Comparison of ENCODE assay signal across 29 cellular contexts in genomic region chr11:119173453-119173852, GRCh38. TPM values are rescaled to one million over a fixed set of nuclear protein-coding genes. Genes with fewer than 3 reads are reported as not detected.
DNase-seq lines count a peak whose midpoint lies in the region; ATAC-seq, FAIRE-seq and TF ChIP-seq lines count a peak whose summit lies in the region.
"Had no signal": no experiment of that assay in that cellular context is flagged by ENCODE, and none has a peak within 500 bp of the region (broad histone marks: within the 10 kb centered on the region; RNA-seq: fewer than 3 reads in every experiment).

No MANE protein-coding gene starts in this region.

- in situ Hi-C loops in IMR-90 (cut with MboI; ENCODE audit: low sequenced_read_pairs) (no loop called here), K562 (cut with MboI) (no loop called here)

- no peak overlapping the region for H3K14ac ChIP-seq in IMR-90 (replicated peaks; ENCODE audit: low read depth, low read length)

- POLR2A ChIA-PET in IMR-90 (lab: Charles Lee; ENCODE audit: unreplicated experiment), result no interaction called here
- POLR2A ChIA-PET in K562 (lab: Yijun Ruan, JAX), result interaction anchor here (0.6 to 0.9 kb wide), 5 partner anchors 20 to 378 kb away, joined by 3 to 5 read pairs (median 4); no protein-coding TSS in a partner anchor

- no peak for TF ChIP-seq POLR2A in IMR-90 (IDR thresholded peaks at IDR 0.05; ENCODE audit: low read depth, low read length)
- no peak for TF ChIP-seq POLR2A in K562 (conservative IDR thresholded peaks at IDR 0.05)

- H3K4me3 ChIP-seq in IMR-90 (ENCODE audit: insufficient read depth, low read depth, low read length), result no peak overlapping the region
- no peak overlapping the region for H3K4me3 ChIP-seq in K562
- H3K4me3 ChIP-seq: BLaER1, GM12878 had no signal

- no peak overlapping the region for H4K8ac ChIP-seq in IMR-90 (ENCODE audit: low read depth in 2 of 2, low read length in 2 of 2)

- no peak overlapping the region for H2BK15ac ChIP-seq in IMR-90 (ENCODE audit: low read depth, low read length)

- H3K27me3 ChIP-seq in IMR-90 (ENCODE audit: control insufficient read depth, insufficient read depth, low read length), result no peaks in the 10 kb centered on the region
- no peaks in the 10 kb centered on the region for H3K27me3 ChIP-seq in K562 (ENCODE audit: control insufficient read depth in 2 of 2, insufficient read depth in 2 of 2, low read length in 2 of 2)
- H3K27me3 ChIP-seq: BE2C, BLaER1 had no signal

- intact Hi-C loops in IMR-90 (cut with micrococcal nuclease), result no loop called here
- intact Hi-C loops in K562 (cut with micrococcal nuclease), result no loop called here

- no peak overlapping the region for H4K91ac ChIP-seq in IMR-90 (ENCODE audit: insufficient read depth, low read depth, low read length)

- no peak overlapping the region for H4K5ac ChIP-seq in IMR-90 (ENCODE audit: low read depth, low read length)

- CTCF ChIA-PET in IMR-90 (lab: Yijun Ruan, JAX), result no interaction called here
- CTCF ChIA-PET in K562 (lab: Yijun Ruan, JAX; ENCODE audit: low intra/inter-chr PET ratio), result no interaction called here

- ATAC-seq in IMR-90 (ENCODE audit: low read depth) (no peak), K562 (no peak), GM18868 (IDR thresholded peaks at IDR 0.05; ENCODE audit: unreplicated experiment) (no peak)
- ATAC-seq: GM12878 had no signal

- H2BK120ac ChIP-seq in IMR-90 (ENCODE audit: low read depth, low read length), result no peak overlapping the region

- BruUV-seq in IMR-90 (replicated peaks; lab: Mats Ljungman, UMichigan) (no TSS peak), K562 (replicated peaks; lab: Mats Ljungman, UMichigan) (no TSS peak)

- H3K36me3 ChIP-seq in IMR-90 (ENCODE audit: control insufficient read depth, insufficient read depth, low read length) (peaks cover 3% of the 10 kb centered on the region; the same call in 1 of the 2 replicates), K562 (ENCODE audit: control insufficient read depth, insufficient read depth, low read length) (no peaks in the 10 kb centered on the region)
- H3K36me3 ChIP-seq: BE2C had no signal

- TF ChIP-seq CTCF in IMR-90 (conservative IDR thresholded peaks at IDR 0.05; ENCODE audit: low read depth, low read length) (no peak), K562 (IDR thresholded peaks at IDR 0.05 in 2 of 3, conservative IDR thresholded peaks at IDR 0.05 in 1 of 3; ENCODE audit: insufficient read depth in 2 of 3, low read depth in 1 of 3, low read length in 3 of 3) (no peak)

- peaks cover 13% of the 10 kb centered on the region for H3K9me1 ChIP-seq in IMR-90 (ENCODE audit: insufficient read depth, low read length)
- H3K9me1 ChIP-seq in K562 (ENCODE audit: control insufficient read depth, insufficient read depth, low read length), result no peaks in the 10 kb centered on the region

- no peak for TF ChIP-seq EP300 in K562 (IDR thresholded peaks at IDR 0.05; ENCODE audit: low read length)

- WGBS in IMR-90 (ENCODE audit: extremely low coverage in 2 of 2, insufficient read length in 1 of 2), 2 experiments, result 89% methylated on average over 17 of the region's 21 CpGs; no CpG with 5 or more reads in 1 of the 2 experiments
- 70% methylated on average over 18 of the region's 21 CpGs for WGBS in K562 (ENCODE audit: insufficient coverage, low coverage, missing lambda C conversion rate)

- H2BK5ac ChIP-seq in IMR-90 (ENCODE audit: low read depth, low read length, poor library complexity, severe bottlenecking), result no peak overlapping the region

- no peak overlapping the region for H3K27ac ChIP-seq in IMR-90 (ENCODE audit: insufficient read depth, low read length)
- H3K27ac ChIP-seq in K562 (ENCODE audit: extremely low read depth, low read depth, low read length), result no peak overlapping the region
- H3K27ac ChIP-seq: BLaER1 had no signal

- peaks cover 3 to 9% of the 10 kb centered on the region in 2 experiments; a peak in 3 of 4 replicates for H3K79me1 ChIP-seq in IMR-90 (ENCODE audit: low read depth in 1 of 2, low read length in 2 of 2)

- H4K20me1 ChIP-seq in IMR-90 (ENCODE audit: insufficient read depth, low read length) (no peaks in the 10 kb centered on the region), K562 (replicated peaks; ENCODE audit: control insufficient read depth, insufficient read depth, low read length) (no peaks in the 10 kb centered on the region)
- H4K20me1 ChIP-seq: BLaER1 had no signal

- H3K9me3 ChIP-seq in IMR-90 (ENCODE audit: control insufficient read depth, insufficient read depth, low read length), result no peaks in the 10 kb centered on the region
- H3K9me3 ChIP-seq in K562 (replicated peaks; ENCODE audit: control insufficient read depth, insufficient read depth, low read depth, low read length), result no peaks in the 10 kb centered on the region
- H3K9me3 ChIP-seq: BE2C, BLaER1 had no signal

- peaks cover 9% of the 10 kb centered on the region for H3K4me1 ChIP-seq in IMR-90 (ENCODE audit: control insufficient read depth, insufficient read depth, low read length)
- H3K4me1 ChIP-seq in K562 (replicated peaks in 1 of 2; ENCODE audit: control insufficient read depth in 2 of 2, insufficient read depth in 2 of 2, low read length in 2 of 2), result peaks cover 31 to 46% of the 10 kb centered on the region in 2 experiments

- H3K18ac ChIP-seq in IMR-90 (ENCODE audit: low read depth, low read length), result no peak overlapping the region

- H2AK9ac ChIP-seq in IMR-90 (replicated peaks; ENCODE audit: low read depth, low read length, poor library complexity), result no peak overlapping the region

- 0 out of 2 replicates have a peak overlapping the region, but pooled peaks have one; percentile 24 for H2AK5ac ChIP-seq in IMR-90 (ENCODE audit: low read depth, low read length)

- no peak for DNase-seq in IMR-90
- no peak for DNase-seq in K562 (ENCODE audit: extremely low read depth in 1 of 4, low spot score in 3 of 4)
- no peak for DNase-seq in hippocampal formation (lab: John Stamatoyannopoulos, UW)
- DNase-seq: 8988T; ACHN; BE2C; C1 segment of cervical spinal cord; CD4-positive, alpha-beta memory T cell; CD4-positive, CD25-positive, alpha-beta regulatory T cell; CD8-positive, alpha-beta memory T cell; COR-L47; DMS 273 treated with DMSO at 0.1 percent for 48 hours; DMS153; DMS53; DMS79; DND-41; EL; GDM1 had no signal

- no peak overlapping the region for H3K23ac ChIP-seq in IMR-90 (ENCODE audit: low read depth, low read length)

- dilution Hi-C loops in IMR-90 (cut with HindIII; ENCODE audit: low sequenced_read_pairs, unreplicated experiment), result no loop called here

- H3K4me2 ChIP-seq in IMR-90 (ENCODE audit: low read depth, low read length) (no peak overlapping the region), K562 (ENCODE audit: insufficient read depth, low read length) (no peak overlapping the region)
- H3K4me2 ChIP-seq: BLaER1 had no signal

- no peak overlapping the region for H3K9ac ChIP-seq in IMR-90 (ENCODE audit: low read depth, low read length)
- H3K9ac ChIP-seq in K562 (ENCODE audit: insufficient read depth in 1 of 2, low read depth in 2 of 2, low read length in 2 of 2), result peak overlapping the region in 1 of 2 experiments; percentile 42; a peak in 1 of 4 replicates
- H3K9ac ChIP-seq: BLaER1 had no signal

- TF ChIP-seq RAD21 in IMR-90 (IDR thresholded peaks at IDR 0.05; ENCODE audit: low read length) (no peak), K562 (CRISPR knock-in tag; conservative IDR thresholded peaks at IDR 0.05 in 1 of 2, IDR thresholded peaks at IDR 0.05 in 1 of 2) (no peak)

- FAIRE-seq in K562 (lab: Jason Lieb, UNC), result no peak
- FAIRE-seq: A204.1, GM12878, GM12892, GM18507 had no signal

- no peak overlapping the region for H2BK20ac ChIP-seq in IMR-90 (ENCODE audit: low read depth, low read length)

- H3K4ac ChIP-seq in IMR-90 (ENCODE audit: low read depth, low read length), result no peak overlapping the region

- no peak overlapping the region for H3K56ac ChIP-seq in IMR-90 (ENCODE audit: extremely low read depth, insufficient read depth, low read length)

- no peaks in the 10 kb centered on the region for H3K79me2 ChIP-seq in K562 (ENCODE audit: control insufficient read depth, insufficient read depth, low read length)

- no peak overlapping the region for H2AFZ ChIP-seq in IMR-90 (replicated peaks; ENCODE audit: low read length, poor library complexity)
- H2AFZ ChIP-seq in K562 (ENCODE audit: low read depth, low read length), result no peak overlapping the region

RNA-seq across cellular contexts. Expression of gene NLRX1, which starts 4.9 kb away (rescaled TPM):
- total RNA-seq in IMR-90 (2012; rRNA removed) (3.0 and 3.3 TPM in 2 replicates), K562 (2014; rRNA removed) (1.3 and 1.4 TPM in 2 replicates), K562 (2014; rRNA removed; fragmentation: Illumina TruSeq; extraction: Trizol) (0.19 and 0.22 TPM in 2 replicates), K562 (2015; rRNA removed; fragmentation: Illumina TruSeq; extraction: Trizol) (0.34 and 0.69 TPM in 2 replicates), K562 (2021) (2.1 and 2.3 TPM in 2 replicates)
- polyA plus RNA-seq in IMR-90 (2012; rRNA removed) (4.9 and 5.5 TPM in 2 replicates), K562 (2011; rRNA removed) (0.55 and 1.4 TPM in 2 replicates), K562 (2014; fragmentation: Illumina TruSeq; extraction: Trizol) (0.49 and 1.1 TPM in 2 replicates), K562 (2014; fragmentation: Nextera tagmentation; extraction: Ambion mirVana) (under 1 TPM; 0.04 to 0.06 TPM), K562 (2014; rRNA removed) (1.1 and 2.1 TPM in 2 replicates)
- 4.6 and 7.1 TPM in 2 replicates for polyA plus RNA-seq in IMR-90 (2012; cell fraction: cytosol; rRNA removed)
- 4.6 and 11.7 TPM in 2 replicates for polyA plus RNA-seq in IMR-90 (2012; cell fraction: nucleus; rRNA removed; ENCODE audit: low replicate concordance)
- total RNA-seq in K562 (2011; cell fraction: chromatin; rRNA removed; ENCODE audit: low replicate concordance), result 0.86 and 3.6 TPM in 2 replicates
- 1.8 and 3.5 TPM in 2 replicates for total RNA-seq in K562 (2011; cell fraction: nucleolus; rRNA removed)
- 1.1 and 1.3 TPM in 2 replicates for total RNA-seq in K562 (2011; cell fraction: nucleoplasm; rRNA removed)
- polyA plus RNA-seq in K562 (2011; cell fraction: cytosol; rRNA removed), result 0.81 and 4.1 TPM in 2 replicates
- 0.76 and 5.1 TPM in 2 replicates for polyA plus RNA-seq in K562 (2011; cell fraction: nucleus; rRNA removed)
- 1.0 and 2.3 TPM in 2 replicates for polyA plus RNA-seq in K562 (2012)
- polyA minus RNA-seq in K562 (2011; rRNA and poly(A)+ RNA removed), result 0.27 and 1.2 TPM in 2 replicates
- polyA minus RNA-seq in K562 (2011; cell fraction: cytosol; rRNA and poly(A)+ RNA removed), result 1.4 and 3.4 TPM in 2 replicates
- 0.67 and 2.3 TPM in 2 replicates for polyA minus RNA-seq in K562 (2011; cell fraction: nucleus; rRNA and poly(A)+ RNA removed)
- total RNA-seq: G401 had no signal

RNA-seq across cellular contexts. Expression of gene NHERF4, which starts 11.8 kb away (rescaled TPM):
- total RNA-seq in IMR-90 (2012; rRNA removed), result not detected in 2 replicates
- polyA plus RNA-seq in IMR-90 (2012; rRNA removed), result not detected in 2 replicates
- not detected in 2 replicates for polyA plus RNA-seq in IMR-90 (2012; cell fraction: cytosol; rRNA removed)
- polyA plus RNA-seq in IMR-90 (2012; cell fraction: nucleus; rRNA removed; ENCODE audit: low replicate concordance), result not detected in 2 replicates
- total RNA-seq in K562 (2011; cell fraction: chromatin; rRNA removed; ENCODE audit: low replicate concordance), result not detected in 2 replicates
- not detected in 2 replicates for total RNA-seq in K562 (2011; cell fraction: nucleolus; rRNA removed)
- total RNA-seq in K562 (2011; cell fraction: nucleoplasm; rRNA removed), result not detected in 2 replicates
- not detected in 2 replicates for total RNA-seq in K562 (2014; rRNA removed)
- not detected in 2 replicates for total RNA-seq in K562 (2014; rRNA removed; fragmentation: Illumina TruSeq; extraction: Trizol)
- not detected in 2 replicates for total RNA-seq in K562 (2015; rRNA removed; fragmentation: Illumina TruSeq; extraction: Trizol)
- not detected in 2 replicates for total RNA-seq in K562 (2021)
- polyA plus RNA-seq in K562 (2011; rRNA removed), result not detected in 2 replicates
- polyA plus RNA-seq in K562 (2011; cell fraction: cytosol; rRNA removed), result not detected in 2 replicates
- not detected in 2 replicates for polyA plus RNA-seq in K562 (2011; cell fraction: nucleus; rRNA removed)
- not detected in 2 replicates for polyA plus RNA-seq in K562 (2012)
- not detected in 2 replicates for polyA plus RNA-seq in K562 (2014; fragmentation: Illumina TruSeq; extraction: Trizol)
- not detected for polyA plus RNA-seq in K562 (2014; fragmentation: Nextera tagmentation; extraction: Ambion mirVana)
- not detected in 2 replicates for polyA plus RNA-seq in K562 (2014; rRNA removed)
- polyA minus RNA-seq in K562 (2011; rRNA and poly(A)+ RNA removed), result not detected in 2 replicates
- not detected in 2 replicates for polyA minus RNA-seq in K562 (2011; cell fraction: cytosol; rRNA and poly(A)+ RNA removed)
- polyA minus RNA-seq in K562 (2011; cell fraction: nucleus; rRNA and poly(A)+ RNA removed), result not detected in 2 replicates
- total RNA-seq: A673; CD4-positive, CD25-positive, alpha-beta regulatory T cell; Daoy; G401 had no signal
- polyA plus RNA-seq: AG04450; CD4-positive, alpha-beta memory T cell; CD4-positive, CD25-positive, alpha-beta regulatory T cell; CD8-positive, alpha-beta memory T cell; GM12878 had no signal

RNA-seq across cellular contexts. Expression of gene ABCG4, which starts 24.6 kb away (rescaled TPM):
- total RNA-seq in IMR-90 (2012; rRNA removed), result under 0.01 TPM in 2 replicates
- polyA plus RNA-seq in IMR-90 (2012; rRNA removed), result 0.20 and 0.26 TPM in 2 replicates
- 0.12 and 0.19 TPM in 2 replicates for polyA plus RNA-seq in IMR-90 (2012; cell fraction: cytosol; rRNA removed)
- 0.73 and 0.85 TPM in 2 replicates for polyA plus RNA-seq in IMR-90 (2012; cell fraction: nucleus; rRNA removed; ENCODE audit: low replicate concordance)
- total RNA-seq in K562 (2011; cell fraction: chromatin; rRNA removed; ENCODE audit: low replicate concordance), result 0.37 and 1.3 TPM in 2 replicates
- 0.13 and 0.50 TPM in 2 replicates for total RNA-seq in K562 (2011; cell fraction: nucleolus; rRNA removed)
- 0.66 and 0.99 TPM in 2 replicates for total RNA-seq in K562 (2011; cell fraction: nucleoplasm; rRNA removed)
- total RNA-seq in K562 (2014; rRNA removed), result 0.09 TPM in 1 of 2 replicates, not detected in the other
- total RNA-seq in K562 (2014; rRNA removed; fragmentation: Illumina TruSeq; extraction: Trizol), result not detected in 2 replicates
- not detected in 2 replicates for total RNA-seq in K562 (2015; rRNA removed; fragmentation: Illumina TruSeq; extraction: Trizol)
- 0.11 and 0.13 TPM in 2 replicates for total RNA-seq in K562 (2021)
- polyA plus RNA-seq in K562 (2011; rRNA removed), result 0.04 and 0.08 TPM in 2 replicates
- 0.04 and 0.12 TPM in 2 replicates for polyA plus RNA-seq in K562 (2011; cell fraction: cytosol; rRNA removed)
- 0.59 and 0.63 TPM in 2 replicates for polyA plus RNA-seq in K562 (2011; cell fraction: nucleus; rRNA removed)
- polyA plus RNA-seq in K562 (2012), result 0.13 TPM in 1 of 2 replicates, not detected in the other
- 0.07 and 0.11 TPM in 2 replicates for polyA plus RNA-seq in K562 (2014; fragmentation: Illumina TruSeq; extraction: Trizol)
- not detected for polyA plus RNA-seq in K562 (2014; fragmentation: Nextera tagmentation; extraction: Ambion mirVana)
- 0.03 and 0.05 TPM in 2 replicates for polyA plus RNA-seq in K562 (2014; rRNA removed)
- polyA minus RNA-seq in K562 (2011; rRNA and poly(A)+ RNA removed), result 0.11 and 0.21 TPM in 2 replicates
- not detected in 2 replicates for polyA minus RNA-seq in K562 (2011; cell fraction: cytosol; rRNA and poly(A)+ RNA removed)
- polyA minus RNA-seq in K562 (2011; cell fraction: nucleus; rRNA and poly(A)+ RNA removed), result 0.33 and 0.54 TPM in 2 replicates
- total RNA-seq: A673; CD4-positive, CD25-positive, alpha-beta regulatory T cell; Daoy; GM12878 had no signal
- polyA plus RNA-seq: CD14-positive monocyte; CD4-positive, alpha-beta memory T cell; CD4-positive, CD25-positive, alpha-beta regulatory T cell; CD8-positive, alpha-beta memory T cell; GM12878 had no signal

RNA-seq across cellular contexts. Expression of gene CBL, which starts 32.7 kb away (rescaled TPM):
- total RNA-seq in IMR-90 (2012; rRNA removed), result 6.1 and 7.2 TPM in 2 replicates
- polyA plus RNA-seq in IMR-90 (2012; rRNA removed), result 11.8 TPM in 2 replicates
- 4.6 and 5.6 TPM in 2 replicates for polyA plus RNA-seq in IMR-90 (2012; cell fraction: cytosol; rRNA removed)
- 8.8 and 20.4 TPM in 2 replicates for polyA plus RNA-seq in IMR-90 (2012; cell fraction: nucleus; rRNA removed; ENCODE audit: low replicate concordance)
- total RNA-seq in K562 (2011; cell fraction: chromatin; rRNA removed; ENCODE audit: low replicate concordance), result 15.7 and 23.8 TPM in 2 replicates
- 8.8 and 10.0 TPM in 2 replicates for total RNA-seq in K562 (2011; cell fraction: nucleolus; rRNA removed)
- 17.2 and 25.5 TPM in 2 replicates for total RNA-seq in K562 (2011; cell fraction: nucleoplasm; rRNA removed)
- total RNA-seq in K562 (2014; rRNA removed), result 5.9 and 6.4 TPM in 2 replicates
- 9.9 and 12.1 TPM in 2 replicates for total RNA-seq in K562 (2014; rRNA removed; fragmentation: Illumina TruSeq; extraction: Trizol)
- 7.6 and 8.2 TPM in 2 replicates for total RNA-seq in K562 (2015; rRNA removed; fragmentation: Illumina TruSeq; extraction: Trizol)
- 21.9 and 24.9 TPM in 2 replicates for total RNA-seq in K562 (2021)
- 14.4 and 15.6 TPM in 2 replicates for polyA plus RNA-seq in K562 (2011; rRNA removed)
- 9.2 and 15.0 TPM in 2 replicates for polyA plus RNA-seq in K562 (2011; cell fraction: cytosol; rRNA removed)
- polyA plus RNA-seq in K562 (2011; cell fraction: nucleus; rRNA removed), result 15.6 and 18.5 TPM in 2 replicates
- polyA plus RNA-seq in K562 (2012), result 9.6 and 11.7 TPM in 2 replicates
- 17.6 and 18.8 TPM in 2 replicates for polyA plus RNA-seq in K562 (2014; fragmentation: Illumina TruSeq; extraction: Trizol)
- polyA plus RNA-seq in K562 (2014; fragmentation: Nextera tagmentation; extraction: Ambion mirVana), result 1 to 10 TPM; 3.2 to 6.2 TPM
- polyA plus RNA-seq in K562 (2014; rRNA removed), result 10.7 and 10.9 TPM in 2 replicates
- polyA minus RNA-seq in K562 (2011; rRNA and poly(A)+ RNA removed), result 22.5 and 22.6 TPM in 2 replicates
- 15.1 and 17.8 TPM in 2 replicates for polyA minus RNA-seq in K562 (2011; cell fraction: cytosol; rRNA and poly(A)+ RNA removed)
- polyA minus RNA-seq in K562 (2011; cell fraction: nucleus; rRNA and poly(A)+ RNA removed), result 8.1 and 11.1 TPM in 2 replicates

RNA-seq across cellular contexts. Expression of gene HINFP, which starts 52.1 kb away (rescaled TPM):
- total RNA-seq in IMR-90 (2012; rRNA removed) (8.1 and 9.1 TPM in 2 replicates), K562 (2014; rRNA removed) (15.1 and 17.0 TPM in 2 replicates), K562 (2014; rRNA removed; fragmentation: Illumina TruSeq; extraction: Trizol) (14.5 and 15.8 TPM in 2 replicates), K562 (2015; rRNA removed; fragmentation: Illumina TruSeq; extraction: Trizol) (13.8 and 13.9 TPM in 2 replicates), K562 (2021) (23.5 and 24.6 TPM in 2 replicates)
- polyA plus RNA-seq in IMR-90 (2012; rRNA removed) (12.8 and 15.3 TPM in 2 replicates), K562 (2011; rRNA removed) (29.4 and 41.9 TPM in 2 replicates), K562 (2014; fragmentation: Illumina TruSeq; extraction: Trizol) (19.1 and 21.5 TPM in 2 replicates), K562 (2014; fragmentation: Nextera tagmentation; extraction: Ambion mirVana) (10 to 100 TPM; 22.5 to 34.1 TPM), K562 (2014; rRNA removed) (24.0 and 30.5 TPM in 2 replicates)
- 6.9 and 8.2 TPM in 2 replicates for polyA plus RNA-seq in IMR-90 (2012; cell fraction: cytosol; rRNA removed)
- polyA plus RNA-seq in IMR-90 (2012; cell fraction: nucleus; rRNA removed; ENCODE audit: low replicate concordance), result 64.4 and 75.1 TPM in 2 replicates
- 110 and 177 TPM in 2 replicates for total RNA-seq in K562 (2011; cell fraction: chromatin; rRNA removed; ENCODE audit: low replicate concordance)
- 95.9 and 97.1 TPM in 2 replicates for total RNA-seq in K562 (2011; cell fraction: nucleolus; rRNA removed)
- 112 and 129 TPM in 2 replicates for total RNA-seq in K562 (2011; cell fraction: nucleoplasm; rRNA removed)
- polyA plus RNA-seq in K562 (2011; cell fraction: cytosol; rRNA removed), result 33.8 and 41.0 TPM in 2 replicates
- 89.9 and 99.2 TPM in 2 replicates for polyA plus RNA-seq in K562 (2011; cell fraction: nucleus; rRNA removed)
- 15.5 and 24.5 TPM in 2 replicates for polyA plus RNA-seq in K562 (2012)
- polyA minus RNA-seq in K562 (2011; rRNA and poly(A)+ RNA removed), result 32.2 and 33.0 TPM in 2 replicates
- polyA minus RNA-seq in K562 (2011; cell fraction: cytosol; rRNA and poly(A)+ RNA removed), result 8.2 and 17.7 TPM in 2 replicates
- polyA minus RNA-seq in K562 (2011; cell fraction: nucleus; rRNA and poly(A)+ RNA removed), result 28.0 and 41.1 TPM in 2 replicates
